Comparison of ENCODE assay signal across 12 cellular contexts in the genomic region with DNA sequence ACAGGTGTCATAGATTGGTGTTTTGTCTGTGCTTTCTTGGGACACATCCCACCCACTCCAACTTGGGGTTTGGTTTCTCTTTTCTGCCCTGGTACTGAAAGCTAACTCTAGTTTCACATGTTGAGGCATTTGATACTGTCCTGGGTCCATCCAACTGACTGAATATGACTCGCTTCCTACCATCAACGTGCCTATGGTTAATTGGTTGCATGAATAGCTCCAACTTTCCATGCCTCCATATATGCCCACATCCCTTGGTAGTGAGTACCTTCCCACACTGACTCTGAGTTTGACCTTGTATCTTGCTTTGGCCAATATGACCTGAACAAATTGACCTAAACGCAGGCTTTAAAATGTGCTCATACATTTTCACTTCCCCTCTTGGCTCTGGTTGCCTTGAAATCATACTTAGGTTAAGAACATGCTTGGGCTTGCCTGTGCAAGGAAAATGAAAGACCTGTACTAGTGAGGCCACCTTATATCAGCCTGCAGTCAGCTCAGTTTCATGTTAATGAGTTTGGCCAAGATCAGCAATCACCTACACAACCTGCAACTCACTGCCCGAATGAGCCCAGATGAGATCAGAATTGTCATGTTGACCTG.
DNase-seq lines count a peak whose midpoint lies in the region; ATAC-seq and TF ChIP-seq lines count a peak whose summit lies in the region.
"Had no signal": no experiment of that assay in that cellular context is flagged by ENCODE, and none has a peak within 500 bp of the region (broad histone marks: within the 10 kb centered on the region; RNA-seq: fewer than 3 reads in every experiment).

No MANE protein-coding gene starts in this region.

- DNase-seq in GM19240 (ENCODE audit: insufficient read length, low spot score) (peak; percentile 12), fibroblast of mammary gland (ENCODE audit: low read depth) (peak; percentile 16), left lobe of liver (ENCODE audit: low spot score) (no peak), Calu3 (no peak)
- DNase-seq in activated naive CD4-positive, alpha-beta T cell treated with anti-CD3 and anti-CD28 coated beads, Interleukin-2, amount 10 ng/mL, durations not matched to agents 7 days and 5 days, result no peak
- DNase-seq: activated B cell treated with CpG ODN at 0.5 μM for 24 hours, amygdala, NCI-H82 had no signal

- H3K9me3 Mint-ChIP-seq in activated naive CD4-positive, alpha-beta T cell treated with anti-CD3 and anti-CD28 coated beads, Interleukin-2, amount 10 ng/mL, durations not matched to agents 7 days and 5 days, result no peaks in the 10 kb centered on the region
- H3K9me3 Mint-ChIP-seq in Calu3 (ENCODE audit: low read depth, unreplicated experiment), result no peaks in the 10 kb centered on the region
- H3K9me3 Mint-ChIP-seq: activated B cell treated with CpG ODN at 0.5 μM for 24 hours had no signal

- BruUV-seq in Calu3 (replicated peaks; lab: Mats Ljungman, UMichigan), result no TSS peak

- H3K4me3 ChIP-seq in fibroblast of mammary gland (ENCODE audit: control insufficient read depth, low read depth, low read length), result no peak overlapping the region
- H3K4me3 ChIP-seq: skin epidermis had no signal

- H3K27ac Mint-ChIP-seq in activated naive CD4-positive, alpha-beta T cell treated with anti-CD3 and anti-CD28 coated beads, Interleukin-2, amount 10 ng/mL, durations not matched to agents 7 days and 5 days, result no peak overlapping the region
- H3K27ac Mint-ChIP-seq in Calu3 (ENCODE audit: unreplicated experiment), result no peak overlapping the region
- H3K27ac Mint-ChIP-seq: activated B cell treated with CpG ODN at 0.5 μM for 24 hours; stimulated activated naive CD8-positive, alpha-beta T cell treated with anti-CD3 and anti-CD28 coated beads, Interleukin-15, Interleukin-2, amounts not matched to agents 100 ng/mL and 50 ng/mL, for 24 hours had no signal

- ATAC-seq in HG02571 (IDR thresholded peaks at IDR 0.05; ENCODE audit: unreplicated experiment), result peak; percentile 93
- ATAC-seq in HG03460 (IDR thresholded peaks at IDR 0.05; ENCODE audit: unreplicated experiment), result peak; percentile 88
- no peak for ATAC-seq in left lobe of liver

- TF ChIP-seq CTCF in fibroblast of mammary gland (conservative IDR thresholded peaks at IDR 0.05; ENCODE audit: control insufficient read depth, insufficient read depth, low read depth, low read length) (no peak), Calu3 (IDR thresholded peaks at IDR 0.05; ENCODE audit: unreplicated experiment) (no peak)

- CTCF ChIA-PET in activated naive CD4-positive, alpha-beta T cell treated with anti-CD3 and anti-CD28 coated beads, Interleukin-2, amount 10 ng/mL, durations not matched to agents 7 days and 5 days (lab: Charles Lee), result no interaction called here
- CTCF ChIA-PET in Calu3 (lab: Charles Lee), result no interaction called here

- no peaks in the 10 kb centered on the region for H3K36me3 Mint-ChIP-seq in activated naive CD4-positive, alpha-beta T cell treated with anti-CD3 and anti-CD28 coated beads, Interleukin-2, amount 10 ng/mL, durations not matched to agents 7 days and 5 days
- no peaks in the 10 kb centered on the region for H3K36me3 Mint-ChIP-seq in Calu3 (ENCODE audit: insufficient read depth, unreplicated experiment)

- H3K4me1 Mint-ChIP-seq in activated naive CD4-positive, alpha-beta T cell treated with anti-CD3 and anti-CD28 coated beads, Interleukin-2, amount 10 ng/mL, durations not matched to agents 7 days and 5 days, result no peaks in the 10 kb centered on the region
- H3K4me1 Mint-ChIP-seq in Calu3 (ENCODE audit: low read depth, unreplicated experiment), result peaks cover 22% of the 10 kb centered on the region
- H3K4me1 Mint-ChIP-seq: activated B cell treated with CpG ODN at 0.5 μM for 24 hours had no signal

- H3K4me3 Mint-ChIP-seq in activated naive CD4-positive, alpha-beta T cell treated with anti-CD3 and anti-CD28 coated beads, Interleukin-2, amount 10 ng/mL, durations not matched to agents 7 days and 5 days, result no peak overlapping the region
- no peak overlapping the region for H3K4me3 Mint-ChIP-seq in Calu3 (ENCODE audit: low read depth, unreplicated experiment)
- H3K4me3 Mint-ChIP-seq: activated B cell treated with CpG ODN at 0.5 μM for 24 hours; stimulated activated naive CD8-positive, alpha-beta T cell treated with anti-CD3 and anti-CD28 coated beads, Interleukin-15, Interleukin-2, amounts not matched to agents 100 ng/mL and 50 ng/mL, for 24 hours had no signal

- no peaks in the 10 kb centered on the region for H3K27me3 Mint-ChIP-seq in activated naive CD4-positive, alpha-beta T cell treated with anti-CD3 and anti-CD28 coated beads, Interleukin-2, amount 10 ng/mL, durations not matched to agents 7 days and 5 days
- H3K27me3 Mint-ChIP-seq in Calu3 (ENCODE audit: unreplicated experiment), result no peaks in the 10 kb centered on the region
- H3K27me3 Mint-ChIP-seq: activated B cell treated with CpG ODN at 0.5 μM for 24 hours; stimulated activated naive CD8-positive, alpha-beta T cell treated with anti-CD3 and anti-CD28 coated beads, Interleukin-15, Interleukin-2, amounts not matched to agents 100 ng/mL and 50 ng/mL, for 24 hours had no signal

- intact Hi-C loops in Calu3 (cut with micrococcal nuclease; ENCODE audit: unreplicated experiment), result loop anchor here (10.0 kb wide), 1 partner anchor 143 kb away; no protein-coding TSS in a partner anchor

Comparison
In these comparisons a context has a peak if more than half of its experiments do, and no peak if none do; other contexts are left out.
1. DNase-seq: peak in GM19240 (single experiment) and fibroblast of mammary gland (single experiment); none in activated naive CD4-positive, alpha-beta T cell treated with anti-CD3 and anti-CD28 coated beads, Interleukin-2, amount 10 ng/mL, durations not matched to agents 7 days and 5 days (single experiment), left lobe of liver (single experiment) and Calu3 (single experiment).